ENCODE assay signal across 1 cellular context in genomic region chr4:3833326-3833989, GRCh38.
A peak's percentile ranks its signal among the peaks of the same experiment; 100 is the strongest.
TF ChIP-seq lines count a peak whose summit lies in the region.

No MANE protein-coding gene starts in this region.

TF ChIP-seq in K562, 482 proteins besides CTCF, POLR2A, EP300 and RAD21:
- TF ChIP-seq, protein P1, sequence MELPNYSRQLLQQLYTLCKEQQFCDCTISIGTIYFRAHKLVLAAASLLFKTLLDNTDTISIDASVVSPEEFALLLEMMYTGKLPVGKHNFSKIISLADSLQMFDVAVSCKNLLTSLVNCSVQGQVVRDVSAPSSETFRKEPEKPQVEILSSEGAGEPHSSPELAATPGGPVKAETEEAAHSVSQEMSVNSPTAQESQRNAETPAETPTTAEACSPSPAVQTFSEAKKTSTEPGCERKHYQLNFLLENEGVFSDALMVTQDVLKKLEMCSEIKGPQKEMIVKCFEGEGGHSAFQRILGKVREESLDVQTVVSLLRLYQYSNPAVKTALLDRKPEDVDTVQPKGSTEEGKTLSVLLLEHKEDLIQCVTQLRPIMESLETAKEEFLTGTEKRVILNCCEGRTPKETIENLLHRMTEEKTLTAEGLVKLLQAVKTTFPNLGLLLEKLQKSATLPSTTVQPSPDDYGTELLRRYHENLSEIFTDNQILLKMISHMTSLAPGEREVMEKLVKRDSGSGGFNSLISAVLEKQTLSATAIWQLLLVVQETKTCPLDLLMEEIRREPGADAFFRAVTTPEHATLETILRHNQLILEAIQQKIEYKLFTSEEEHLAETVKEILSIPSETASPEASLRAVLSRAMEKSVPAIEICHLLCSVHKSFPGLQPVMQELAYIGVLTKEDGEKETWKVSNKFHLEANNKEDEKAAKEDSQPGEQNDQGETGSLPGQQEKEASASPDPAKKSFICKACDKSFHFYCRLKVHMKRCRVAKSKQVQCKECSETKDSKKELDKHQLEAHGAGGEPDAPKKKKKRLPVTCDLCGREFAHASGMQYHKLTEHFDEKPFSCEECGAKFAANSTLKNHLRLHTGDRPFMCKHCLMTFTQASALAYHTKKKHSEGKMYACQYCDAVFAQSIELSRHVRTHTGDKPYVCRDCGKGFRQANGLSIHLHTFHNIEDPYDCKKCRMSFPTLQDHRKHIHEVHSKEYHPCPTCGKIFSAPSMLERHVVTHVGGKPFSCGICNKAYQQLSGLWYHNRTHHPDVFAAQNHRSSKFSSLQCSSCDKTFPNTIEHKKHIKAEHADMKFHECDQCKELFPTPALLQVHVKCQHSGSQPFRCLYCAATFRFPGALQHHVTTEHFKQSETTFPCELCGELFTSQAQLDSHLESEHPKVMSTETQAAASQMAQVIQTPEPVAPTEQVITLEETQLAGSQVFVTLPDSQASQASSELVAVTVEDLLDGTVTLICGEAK (IDR thresholded peaks at IDR 0.05): no peak
- TF ChIP-seq, protein P1 (CRISPR knock-in tag; IDR thresholded peaks at IDR 0.05): no peak
- peak; percentile 31 for TF ChIP-seq ZFP36 (IDR thresholded peaks at IDR 0.05; ENCODE audit: low read depth, low read length, partially characterized antibody)
- TF ChIP-seq FOS (IDR thresholded peaks at IDR 0.05; ENCODE audit: extremely low read depth, insufficient read length): no peak
- TF ChIP-seq NFXL1 (CRISPR knock-in tag; IDR thresholded peaks at IDR 0.05): no peak
TF ChIP-seq in K562: peak in this region for 1.
